12 cellular contexts compared by ENCODE assay signal in genomic region chr20:8161262-8162071, GRCh38. TPM values are rescaled to one million over a fixed set of nuclear protein-coding genes. Genes with fewer than 3 reads are reported as not detected.
DNase-seq lines count a peak whose midpoint lies in the region; ATAC-seq and TF ChIP-seq lines count a peak whose summit lies in the region.
"Had no signal": no experiment of that assay in that cellular context is flagged by ENCODE, and none has a peak within 500 bp of the region (broad histone marks: within the 10 kb centered on the region; RNA-seq: fewer than 3 reads in every experiment).

No MANE protein-coding gene starts in this region.

- H3K4me1 Mint-ChIP-seq in activated T-cell treated with anti-CD3 and anti-CD28 coated beads, Interleukin-2, amount 50 U/mL, for 72 hours (ENCODE audit: low read depth), result peaks cover 18% of the 10 kb centered on the region
- peaks cover 12% of the 10 kb centered on the region for H3K4me1 Mint-ChIP-seq in activated naive CD8-positive, alpha-beta T cell treated with anti-CD3 and anti-CD28 coated beads, Interleukin-2, amount 10 ng/mL, durations not matched to agents 7 days and 5 days

- peak overlapping the region; percentile 24 to 71 for H3K4me3 Mint-ChIP-seq in activated T-cell treated with anti-CD3 and anti-CD28 coated beads, Interleukin-2, amount 50 U/mL, for 72 hours
- peak overlapping the region; percentile 29 for H3K4me3 Mint-ChIP-seq in activated naive CD8-positive, alpha-beta T cell treated with anti-CD3 and anti-CD28 coated beads, Interleukin-2, amount 10 ng/mL, durations not matched to agents 7 days and 5 days

- no peaks in the 10 kb centered on the region for H3K27me3 ChIP-seq in transverse colon
- H3K27me3 ChIP-seq: adrenal gland had no signal

- no peak for ATAC-seq in activated T-cell treated with anti-CD3 and anti-CD28 coated beads, Interleukin-2, amount 50 U/mL, for 72 hours (replicated peaks in 1 of 2)
- peak; percentile 33 for ATAC-seq in activated naive CD8-positive, alpha-beta T cell treated with anti-CD3 and anti-CD28 coated beads, Interleukin-2, amount 10 ng/mL, durations not matched to agents 7 days and 5 days (ENCODE audit: low read depth)
- ATAC-seq in left lobe of liver (peak; percentile 15), GM19324 (IDR thresholded peaks at IDR 0.05; ENCODE audit: low FRiP score, unreplicated experiment) (no peak), HG03039 (IDR thresholded peaks at IDR 0.05; ENCODE audit: unreplicated experiment) (no peak)
- ATAC-seq in activated CD4-positive, CD25-positive, alpha-beta regulatory T cell treated with anti-CD3 and anti-CD28 coated beads, Interleukin-2, amount 50 U/mL, for 24 hours, result no peak

- H3K36me3 Mint-ChIP-seq in activated T-cell treated with anti-CD3 and anti-CD28 coated beads, Interleukin-2, amount 50 U/mL, for 72 hours (ENCODE audit: insufficient read depth in 2 of 2), result peaks cover 5 to 11% of the 10 kb centered on the region in 2 donors
- peaks cover 10% of the 10 kb centered on the region for H3K36me3 Mint-ChIP-seq in activated naive CD8-positive, alpha-beta T cell treated with anti-CD3 and anti-CD28 coated beads, Interleukin-2, amount 10 ng/mL, durations not matched to agents 7 days and 5 days

- in situ Hi-C loops in transverse colon (cut with MboI; ENCODE audit: low pct_ligation_motif_present in 1 of 4, low pct_unique_long_range_greater_than_20kb in 1 of 4, low sequenced_read_pairs in 3 of 4), result no loop called here

- no peak for TF ChIP-seq EP300 in transverse colon (IDR thresholded peaks at IDR 0.05; ENCODE audit: low read depth)

- peaks cover 3 to 14% (median 4%) of the 10 kb centered on the region in 4 donors for H3K4me1 ChIP-seq in transverse colon
- H3K4me1 ChIP-seq: SJSA1 had no signal

- peaks cover 3 to 6% of the 10 kb centered on the region in 2 donors for H3K9me3 Mint-ChIP-seq in activated T-cell treated with anti-CD3 and anti-CD28 coated beads, Interleukin-2, amount 50 U/mL, for 72 hours
- H3K9me3 Mint-ChIP-seq in activated naive CD8-positive, alpha-beta T cell treated with anti-CD3 and anti-CD28 coated beads, Interleukin-2, amount 10 ng/mL, durations not matched to agents 7 days and 5 days, result peaks cover 5% of the 10 kb centered on the region

- H3K27me3 Mint-ChIP-seq in activated T-cell treated with anti-CD3 and anti-CD28 coated beads, Interleukin-2, amount 50 U/mL, for 72 hours (ENCODE audit: low read depth), result peaks cover 4% of the 10 kb centered on the region
- peaks cover 7% of the 10 kb centered on the region for H3K27me3 Mint-ChIP-seq in activated naive CD8-positive, alpha-beta T cell treated with anti-CD3 and anti-CD28 coated beads, Interleukin-2, amount 10 ng/mL, durations not matched to agents 7 days and 5 days

- DNase-seq in activated T-cell treated with anti-CD3 and anti-CD28 coated beads, Interleukin-2, amount 50 U/mL, for 72 hours, result no peak
- DNase-seq in activated T-cell treated with anti-CD3 and anti-CD28 coated beads for 4 hours (no peak), left lobe of liver (ENCODE audit: low spot score) (no peak), transverse colon (no peak)
- DNase-seq in activated naive CD8-positive, alpha-beta T cell treated with anti-CD3 and anti-CD28 coated beads, Interleukin-2, amount 10 ng/mL, durations not matched to agents 7 days and 5 days, result no peak
- DNase-seq: activated CD4-positive, alpha-beta T cell treated with anti-CD3 and anti-CD28 coated beads, Interleukin-2, amount 50 U/mL, for 1 hour; NCI-H1105 treated with DMSO at 0.1 percent for 48 hours had no signal

- peak overlapping the region; percentile 58 for H3K27ac Mint-ChIP-seq in activated T-cell treated with anti-CD3 and anti-CD28 coated beads, Interleukin-2, amount 50 U/mL, for 72 hours
- H3K27ac Mint-ChIP-seq in activated naive CD8-positive, alpha-beta T cell treated with anti-CD3 and anti-CD28 coated beads, Interleukin-2, amount 10 ng/mL, durations not matched to agents 7 days and 5 days, result peak overlapping the region; percentile 68

- 49 to 64% methylated on average over 3 to 4 of the region's 4 CpGs for WGBS in transverse colon (ENCODE audit: low coverage in 1 of 2), 2 donors

- no peaks in the 10 kb centered on the region for H3K36me3 ChIP-seq in transverse colon
- H3K36me3 ChIP-seq: adrenal gland, SJSA1 had no signal

- no peak for TF ChIP-seq CTCF in transverse colon (IDR thresholded peaks at IDR 0.05)

- intact Hi-C loops in transverse colon (cut with DNase I; ENCODE audit: low total_unique reads), result no loop called here

- H3K4me3 ChIP-seq in transverse colon, result no peak overlapping the region
- H3K4me3 ChIP-seq: adrenal gland, SJSA1 had no signal

- H3K27ac ChIP-seq in transverse colon, result peak overlapping the region; percentile 2 to 45 (median 32)
- H3K27ac ChIP-seq: adrenal gland, SJSA1 had no signal

- POLR2A ChIA-PET in activated naive CD8-positive, alpha-beta T cell treated with anti-CD3 and anti-CD28 coated beads, Interleukin-2, amount 10 ng/mL, durations not matched to agents 7 days and 5 days (lab: Charles Lee), result no interaction called here

- no peaks in the 10 kb centered on the region for H3K9me3 ChIP-seq in transverse colon
- H3K9me3 ChIP-seq: adrenal gland had no signal

- TF ChIP-seq POLR2A in transverse colon (IDR thresholded peaks at IDR 0.05), result no peak

RNA-seq across cellular contexts. Expression of gene PLCB1, which starts 29.4 kb away (rescaled TPM):
- 1 to 10 TPM; 3.2 to 3.4 TPM for total RNA-seq in activated T-cell treated with anti-CD3 and anti-CD28 coated beads, Interleukin-2, amount 50 U/mL, for 72 hours
- 1 to 10 TPM; 6.1 to 6.2 TPM for total RNA-seq in activated naive CD8-positive, alpha-beta T cell treated with anti-CD3 and anti-CD28 coated beads, Interleukin-2, amount 10 ng/mL, durations not matched to agents 7 days and 5 days
- 3.9 TPM for total RNA-seq in left lobe of liver
- total RNA-seq in transverse colon, result 10 to 100 TPM; 13.1 to 18.6 (median 15.8) TPM

Comparison
In these comparisons a context has a peak if more than half of its experiments do, and no peak if none do; other contexts are left out.
1. ATAC-seq: peak in activated naive CD8-positive, alpha-beta T cell treated with anti-CD3 and anti-CD28 coated beads, Interleukin-2, amount 10 ng/mL, durations not matched to agents 7 days and 5 days (single experiment) and left lobe of liver (single experiment); none in activated T-cell treated with anti-CD3 and anti-CD28 coated beads, Interleukin-2, amount 50 U/mL, for 72 hours (0 of 2), activated CD4-positive, CD25-positive, alpha-beta regulatory T cell treated with anti-CD3 and anti-CD28 coated beads, Interleukin-2, amount 50 U/mL, for 24 hours (0 of 2), GM19324 (single experiment) and HG03039 (single experiment).